Comparison of ENCODE assay signal across 10 cellular contexts in genomic region chr4:144575181-144575580, GRCh38.
DNase-seq lines count a peak whose midpoint lies in the region; ATAC-seq and TF ChIP-seq lines count a peak whose summit lies in the region.
"Had no signal": no experiment of that assay in that cellular context is flagged by ENCODE, and none has a peak within 500 bp of the region (broad histone marks: within the 10 kb centered on the region; RNA-seq: fewer than 3 reads in every experiment).

No MANE protein-coding gene starts in this region.

- H3K4me3 ChIP-seq in GM12864 (ENCODE audit: low read depth, low read length) = no peak overlapping the region
- H3K4me3 ChIP-seq in effector memory CD4-positive, alpha-beta T cell (ENCODE audit: insufficient read depth, low read depth, low read length, poor library complexity, severe bottlenecking) = no peak overlapping the region
- H3K4me3 ChIP-seq: coronary artery, K562 had no signal

- H3K4me1 ChIP-seq in effector memory CD4-positive, alpha-beta T cell (ENCODE audit: control insufficient read depth, insufficient read depth, low read length, poor library complexity, severe bottlenecking) = no peaks in the 10 kb centered on the region

- TF ChIP-seq CTCF in GM12864 (IDR thresholded peaks at IDR 0.05; ENCODE audit: low read depth, low read length, missing control alignments) (peak; percentile 37), VCaP (conservative IDR thresholded peaks at IDR 0.05) (peak; percentile 51)

- DNase-seq in GM12864 (ENCODE audit: low read depth) (no peak), medulla oblongata (ENCODE audit: extremely low spot score) (peak; percentile 81), KG1 (lab: John Stamatoyannopoulos, UW) (no peak)
- DNase-seq in effector memory CD4-positive, alpha-beta T cell = no peak

- no peaks in the 10 kb centered on the region for H3K9me3 ChIP-seq in effector memory CD4-positive, alpha-beta T cell (ENCODE audit: control insufficient read depth, low read length)

- peak; percentile 65 for ATAC-seq in HG02852 (IDR thresholded peaks at IDR 0.05; ENCODE audit: unreplicated experiment)
- no peak for ATAC-seq in GM19452 (IDR thresholded peaks at IDR 0.05; ENCODE audit: unreplicated experiment)
- ATAC-seq in HG03025 (IDR thresholded peaks at IDR 0.05; ENCODE audit: low FRiP score, unreplicated experiment) = no peak
- ATAC-seq: K562 had no signal

- H3K36me3 ChIP-seq in effector memory CD4-positive, alpha-beta T cell (ENCODE audit: control insufficient read depth, insufficient read depth, low read length) = no peaks in the 10 kb centered on the region

- no peaks in the 10 kb centered on the region for H3K27me3 ChIP-seq in effector memory CD4-positive, alpha-beta T cell (replicated peaks; ENCODE audit: control insufficient read depth, insufficient read depth, low read length, poor library complexity, severe bottlenecking)

- no peak overlapping the region for H3K27ac ChIP-seq in VCaP
- H3K27ac ChIP-seq in effector memory CD4-positive, alpha-beta T cell (ENCODE audit: insufficient read depth, low read length, poor library complexity, severe bottlenecking) = no peak overlapping the region
- H3K27ac ChIP-seq: coronary artery had no signal
